ENCODE assay signal across 33 cellular contexts in genomic region chr16:87933140-87933495, GRCh38. TPM values are rescaled to one million over a fixed set of nuclear protein-coding genes. Genes with fewer than 3 reads are reported as not detected.
"Had no signal": no experiment of that assay in that cellular context is flagged by ENCODE, and none has a peak within 500 bp of the region (broad histone marks: within the 10 kb centered on the region; RNA-seq: fewer than 3 reads in every experiment).

No MANE protein-coding gene starts in this region.

- H3K27me3 ChIP-seq: colonic mucosa had no signal

- H3K9me3 ChIP-seq: colonic mucosa, esophagus squamous epithelium, gastrocnemius medialis, heart right ventricle, left ventricle myocardium inferior, lower lobe of right lung, mucosa of descending colon had no signal

- ATAC-seq: effector memory CD8-positive, alpha-beta T cell; esophagus mucosa; heart right ventricle; left cardiac atrium; lower lobe of right lung; mucosa of descending colon had no signal

- H3K36me3 ChIP-seq: colonic mucosa, esophagus squamous epithelium, gastrocnemius medialis, heart right ventricle, left ventricle myocardium inferior, lower lobe of right lung had no signal

- H3K4me3 ChIP-seq: colonic mucosa, esophagus squamous epithelium, gastrocnemius medialis, heart right ventricle, left ventricle myocardium inferior, lower lobe of right lung, mucosa of descending colon had no signal

- H3K27ac ChIP-seq: colonic mucosa, epithelial cell of prostate, esophagus squamous epithelium, gastrocnemius medialis, heart right ventricle, left ventricle myocardium inferior, lower lobe of right lung had no signal

- FAIRE-seq: endometrium, islet of Langerhans, keratinocyte had no signal

- DNase-seq: colonic mucosa; cortex of kidney; effector CD8-positive, alpha-beta T cell; effector memory CD8-positive, alpha-beta T cell; endodermal cell; erythroblast; esophagus squamous epithelium; foreskin fibroblast; foreskin melanocyte; gastrocnemius medialis; glutamatergic neuron; head of caudate nucleus; heart right ventricle; hippocampal formation; left cardiac atrium; left ventricle myocardium inferior; lower lobe of right lung; mesenchymal stem cell; mucosa of descending colon; naive B cell had no signal

- H3K4me1 ChIP-seq: colonic mucosa, esophagus squamous epithelium, gastrocnemius medialis, heart right ventricle, left ventricle myocardium inferior, lower lobe of right lung had no signal

RNA-seq across cellular contexts. Expression of gene CA5A, which starts 3.2 kb away (rescaled TPM):
- total RNA-seq: colonic mucosa, dermis microvascular lymphatic vessel endothelial cell, endodermal cell, esophagus mucosa, esophagus squamous epithelium, gastrocnemius medialis, glomerular endothelial cell, kidney epithelial cell, left cardiac atrium, left ventricle myocardium inferior, lower leg skin, lung microvascular endothelial cell, mesenteric fat pad, mesothelial cell of epicardium, myocyte had no signal
- polyA plus RNA-seq: keratinocyte had no signal
